26 cellular contexts compared by ENCODE assay signal in genomic region chr15:98967916-98968315, GRCh38. TPM values are rescaled to one million over a fixed set of nuclear protein-coding genes. Genes with fewer than 3 reads are reported as not detected.
"Had no signal": no experiment of that assay in that cellular context is flagged by ENCODE, and none has a peak within 500 bp of the region (broad histone marks: within the 10 kb centered on the region; RNA-seq: fewer than 3 reads in every experiment).

No MANE protein-coding gene starts in this region.

- H3K27ac ChIP-seq: colonic mucosa, gastrocnemius medialis, heart right ventricle, left lung, lower lobe of right lung had no signal

- H3K27me3 Mint-ChIP-seq: dendritic cell treated with granulocyte-macrophage colony-stimulating factor and Interleukin-4, amounts not matched to agents 40 ng/mL and 50 ng/mL, for 4 days had no signal

- H3K4me1 ChIP-seq: colonic mucosa, left lung, lower lobe of right lung had no signal

- H3K27me3 ChIP-seq: colonic mucosa, esophagus squamous epithelium, gastrocnemius medialis, heart right ventricle, left lung had no signal

- H3K36me3 ChIP-seq: colonic mucosa, gastrocnemius medialis, lower lobe of right lung had no signal

- H3K9me3 ChIP-seq: colonic mucosa, esophagus squamous epithelium, gastrocnemius medialis, heart right ventricle, left lung, lower lobe of right lung, mucosa of descending colon had no signal

- H3K4me3 ChIP-seq: colonic mucosa, esophagus squamous epithelium, gastrocnemius medialis, heart right ventricle, left lung, lower lobe of right lung, mucosa of descending colon had no signal

- H3K9me3 Mint-ChIP-seq: dendritic cell treated with granulocyte-macrophage colony-stimulating factor and Interleukin-4, amounts not matched to agents 40 ng/mL and 50 ng/mL, for 4 days; mesothelial cell of epicardium had no signal

- DNase-seq: colonic mucosa; cortex of kidney; effector CD8-positive, alpha-beta T cell; effector memory CD8-positive, alpha-beta T cell; esophagus squamous epithelium; foreskin fibroblast; foreskin melanocyte; gastrocnemius medialis; glutamatergic neuron; heart right ventricle; hippocampal formation; left cardiac atrium; left lung; left ventricle myocardium superior; lower lobe of right lung; mesenchymal stem cell; mucosa of descending colon had no signal

- H3K27ac Mint-ChIP-seq: dendritic cell treated with granulocyte-macrophage colony-stimulating factor and Interleukin-4, amounts not matched to agents 40 ng/mL and 50 ng/mL, for 4 days; effector memory CD8-positive, alpha-beta T cell; mesothelial cell of epicardium had no signal

- H3K4me3 Mint-ChIP-seq: dendritic cell treated with granulocyte-macrophage colony-stimulating factor and Interleukin-4, amounts not matched to agents 40 ng/mL and 50 ng/mL, for 4 days; effector memory CD8-positive, alpha-beta T cell; mesothelial cell of epicardium had no signal

RNA-seq across cellular contexts. Expression of gene PGPEP1L, which starts 39.7 kb away (rescaled TPM):
- total RNA-seq: colonic mucosa, endothelial cell of umbilical vein, epithelial cell of proximal tubule, esophagus squamous epithelium, glomerular endothelial cell, left lung, lower leg skin, lower lobe of right lung, lung microvascular endothelial cell, mesenteric fat pad, mesothelial cell of epicardium, mucosa of descending colon had no signal
- polyA plus RNA-seq: endothelial cell of umbilical vein, keratinocyte had no signal
